ENCODE assay signal across 18 cellular contexts in the genomic region with DNA sequence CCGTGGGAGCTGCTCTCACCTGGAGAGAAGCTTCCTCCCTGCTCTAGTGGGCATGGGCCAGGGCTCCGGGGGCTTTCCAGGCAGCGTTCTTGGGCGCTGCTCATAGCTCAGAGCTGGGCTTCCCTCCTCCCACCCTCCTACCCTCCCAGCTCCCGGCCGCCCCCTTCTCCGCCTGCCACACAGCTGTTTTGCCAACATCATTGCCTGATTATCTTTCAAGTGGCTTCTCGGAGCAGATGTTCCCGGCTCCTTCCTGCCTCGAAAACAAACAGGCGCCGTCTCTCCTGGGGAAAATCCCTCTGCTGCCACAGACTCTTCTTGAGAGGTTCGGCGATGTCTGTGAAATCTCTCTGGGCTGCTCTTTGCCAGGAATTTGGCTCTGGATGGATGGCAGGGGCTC.
DNase-seq lines count a peak whose midpoint lies in the region; ATAC-seq and TF ChIP-seq lines count a peak whose summit lies in the region.
"Had no signal": no experiment of that assay in that cellular context is flagged by ENCODE, and none has a peak within 500 bp of the region (broad histone marks: within the 10 kb centered on the region; RNA-seq: fewer than 3 reads in every experiment).

No MANE protein-coding gene starts in this region.

- no peaks in the 10 kb centered on the region for H3K9me3 Mint-ChIP-seq in chondrocyte (ENCODE audit: low read depth)

- peaks cover 9% of the 10 kb centered on the region for H3K36me3 Mint-ChIP-seq in chondrocyte (ENCODE audit: low read depth)

- H3K27ac ChIP-seq in psoas muscle: no peak overlapping the region
- H3K27ac ChIP-seq: foreskin keratinocyte, left ventricle myocardium inferior, ovary, stomach had no signal

- no peak overlapping the region for H3K4me3 ChIP-seq in psoas muscle
- H3K4me3 ChIP-seq: left ventricle myocardium inferior, ovary, stomach had no signal

- no peaks in the 10 kb centered on the region for H3K4me1 ChIP-seq in psoas muscle
- H3K4me1 ChIP-seq: foreskin keratinocyte had no signal

- DNase-seq in NCI-H2196 treated with DMSO at 0.1 percent for 48 hours (lab: John Stamatoyannopoulos, UW; ENCODE audit: unreplicated experiment) (peak; percentile 5), NCI-H2196 (lab: John Stamatoyannopoulos, UW; ENCODE audit: unreplicated experiment) (no peak), NCI-H2171 (lab: John Stamatoyannopoulos, UW) (peak; percentile 87), chondrocyte (ENCODE audit: low spot score) (no peak), retina (peak; percentile 42), psoas muscle (no peak)
- no peak for DNase-seq in stimulated activated CD4-positive, alpha-beta T cell treated with anti-CD3 and anti-CD28 coated beads, Interleukin-2, amount 100 ng/mL, for 48 hours
- DNase-seq: ACHN; activated CD4-positive, CD25-positive, alpha-beta regulatory T cell; cortex of kidney; foreskin keratinocyte; KG1; left ventricle myocardium inferior; stimulated activated CD4-positive, alpha-beta T cell treated with anti-CD3 and anti-CD28 coated beads, Interleukin-1b, Interleukin-23, amount 100 ng/mL, for 48 hours; stomach had no signal

- H3K27me3 ChIP-seq in psoas muscle (ENCODE audit: insufficient read depth in 3 of 3, low read length in 2 of 3): peaks cover 0 to 29% (median 3%) of the 10 kb centered on the region in 3 donors
- H3K27me3 ChIP-seq: ovary had no signal

- 14 to 31% (median 16%) methylated on average over 14 of the region's 14 CpGs for WGBS in psoas muscle, 3 donors

- H3K27me3 Mint-ChIP-seq in chondrocyte (ENCODE audit: low read depth): peaks cover 63% of the 10 kb centered on the region

- no peaks in the 10 kb centered on the region for H3K9me3 ChIP-seq in psoas muscle
- H3K9me3 ChIP-seq: left ventricle myocardium inferior, ovary, stomach had no signal

- no peak overlapping the region for H3K27ac Mint-ChIP-seq in chondrocyte (ENCODE audit: unreplicated experiment)

- ATAC-seq in psoas muscle (no peak), GM21529 (IDR thresholded peaks at IDR 0.05; ENCODE audit: unreplicated experiment) (no peak)
- ATAC-seq: Panc1 had no signal

- H3K36me3 ChIP-seq in psoas muscle (ENCODE audit: insufficient read depth in 1 of 2, low read depth in 1 of 2): no peaks in the 10 kb centered on the region
- H3K36me3 ChIP-seq: left ventricle myocardium inferior, ovary, stomach had no signal

- intact Hi-C loops in psoas muscle (cut with DNase I): no loop called here

- peak overlapping the region; percentile 27 for H3K4me3 Mint-ChIP-seq in chondrocyte (ENCODE audit: unreplicated experiment)

- H3K4me1 Mint-ChIP-seq in chondrocyte (ENCODE audit: low read depth): peaks cover 12% of the 10 kb centered on the region

- TF ChIP-seq CTCF in chondrocyte (IDR thresholded peaks at IDR 0.05) (no peak), psoas muscle (IDR thresholded peaks at IDR 0.05) (no peak)

Comparison
In these comparisons a context has a peak if more than half of its experiments do, and no peak if none do; other contexts are left out.
1. DNase-seq: peak in NCI-H2196 treated with DMSO at 0.1 percent for 48 hours (single experiment), NCI-H2171 (single experiment) and retina (single experiment); none in NCI-H2196 (single experiment), chondrocyte (single experiment), stimulated activated CD4-positive, alpha-beta T cell treated with anti-CD3 and anti-CD28 coated beads, Interleukin-2, amount 100 ng/mL, for 48 hours (0 of 2) and psoas muscle (0 of 2).